Comparison of ENCODE assay signal across 22 cellular contexts in genomic region chr10:79586933-79587332, GRCh38. TPM values are rescaled to one million over a fixed set of nuclear protein-coding genes. Genes with fewer than 3 reads are reported as not detected.
DNase-seq lines count a peak whose midpoint lies in the region; TF ChIP-seq lines count a peak whose summit lies in the region.
"Had no signal": no experiment of that assay in that cellular context is flagged by ENCODE, and none has a peak within 500 bp of the region (broad histone marks: within the 10 kb centered on the region; RNA-seq: fewer than 3 reads in every experiment).

No MANE protein-coding gene starts in this region.

- no CpG with 5 or more reads among the region's 2 CpGs for WGBS in trophoblast cell (ENCODE audit: extremely low coverage, insufficient coverage, insufficient read length)

- H4K8ac ChIP-seq in trophoblast cell (ENCODE audit: low read depth, low read length) = no peak overlapping the region

- BruUV-seq in OCI-LY7 (replicated peaks; lab: Mats Ljungman, UMichigan) = no TSS peak

- H3K14ac ChIP-seq in trophoblast cell (ENCODE audit: low read length) = no peak overlapping the region

- H3K4me3 ChIP-seq in epithelial cell of esophagus (ENCODE audit: low read length) (no peak overlapping the region), trophoblast cell (ENCODE audit: low read depth, low read length) (no peak overlapping the region), OCI-LY7 (ENCODE audit: low read depth, low read length, poor library complexity, severe bottlenecking) (no peak overlapping the region)
- H3K4me3 ChIP-seq: A549, BLaER1, GM12878, HAP-1 had no signal

- no peaks in the 10 kb centered on the region for H4K20me1 ChIP-seq in OCI-LY7 (ENCODE audit: insufficient read depth, low read length)
- H4K20me1 ChIP-seq: BLaER1 had no signal

- H2AFZ ChIP-seq in trophoblast cell (ENCODE audit: insufficient read depth, low read length, poor library complexity) (no peak overlapping the region), OCI-LY7 (ENCODE audit: low read length) (no peak overlapping the region)

- H3K27ac ChIP-seq in trophoblast cell (ENCODE audit: low read depth, low read length) (no peak overlapping the region), OCI-LY7 (ENCODE audit: low read depth, low read length, poor library complexity, severe bottlenecking) (no peak overlapping the region)
- H3K27ac ChIP-seq: 22Rv1, A549, BLaER1, HL-60 had no signal

- no peaks in the 10 kb centered on the region for H3K27me3 ChIP-seq in trophoblast cell (ENCODE audit: insufficient read depth, low read length)
- H3K27me3 ChIP-seq: BLaER1 had no signal

- H3K4ac ChIP-seq in trophoblast cell (ENCODE audit: low read depth, low read length) = no peak overlapping the region

- H3K4me1 ChIP-seq in trophoblast cell (ENCODE audit: control insufficient read depth in 1 of 2, insufficient read depth in 2 of 2, low read length in 2 of 2) (no peaks in the 10 kb centered on the region), OCI-LY7 (ENCODE audit: insufficient read depth, low read length, poor library complexity, severe bottlenecking) (no peaks in the 10 kb centered on the region)
- H3K4me1 ChIP-seq: A549, BLaER1, HAP-1 had no signal

- H3K18ac ChIP-seq in trophoblast cell (ENCODE audit: low read length) = no peak overlapping the region

- H3K23ac ChIP-seq in trophoblast cell (ENCODE audit: low read length) = no peak overlapping the region

- H4K91ac ChIP-seq in trophoblast cell (ENCODE audit: low read depth, low read length) = no peak overlapping the region

- in situ Hi-C loops in GM13977 (cut with MboI; ENCODE audit: low pct_unique_long_range_greater_than_20kb, low sequenced_read_pairs, unreplicated experiment) = no loop called here

- no peak overlapping the region for H3K9ac ChIP-seq in trophoblast cell (ENCODE audit: low read length)
- H3K9ac ChIP-seq: BLaER1 had no signal

- no peak for TF ChIP-seq CTCF in epithelial cell of esophagus (IDR thresholded peaks at IDR 0.05; ENCODE audit: insufficient read depth, low read depth, low read length, missing control alignments)
- TF ChIP-seq CTCF in OCI-LY7 (conservative IDR thresholded peaks at IDR 0.05; ENCODE audit: low read length) = no peak
- TF ChIP-seq CTCF in GM13977 (IDR thresholded peaks at IDR 0.05; ENCODE audit: extremely low read depth, insufficient read depth, missing control alignments) = no peak

- POLR2A ChIA-PET in OCI-LY7 (lab: Charles Lee) = no interaction called here

- DNase-seq in DMS53 (lab: John Stamatoyannopoulos, UW) (peak; percentile 44), DMS53 treated with DMSO at 0.1 percent for 48 hours (lab: John Stamatoyannopoulos, UW; ENCODE audit: unreplicated experiment) (no peak), NCI-H510A (lab: John Stamatoyannopoulos, UW) (peak; percentile 17), epithelial cell of esophagus (ENCODE audit: low read depth) (peak; percentile 19), trophoblast cell (no peak), OCI-LY7 (ENCODE audit: low spot score) (no peak), GM13977 (ENCODE audit: low spot score) (no peak)
- DNase-seq: CD4-positive, alpha-beta memory T cell; DMS153; DND-41; EL had no signal

- H2BK12ac ChIP-seq in trophoblast cell (ENCODE audit: low read length) = no peak overlapping the region

- no peaks in the 10 kb centered on the region for H3K36me3 ChIP-seq in trophoblast cell (ENCODE audit: control insufficient read depth in 1 of 2, insufficient read depth in 2 of 2, low read length in 2 of 2)
- H3K36me3 ChIP-seq in OCI-LY7 (ENCODE audit: insufficient read depth, low read length) = no peaks in the 10 kb centered on the region
- H3K36me3 ChIP-seq: BLaER1, HAP-1 had no signal

- H3K9me2 ChIP-seq in OCI-LY7 (ENCODE audit: insufficient read depth, low read length) = no peaks in the 10 kb centered on the region

- CTCF ChIA-PET in OCI-LY7 (lab: Charles Lee; ENCODE audit: unreplicated experiment) = no interaction called here

- H2AK5ac ChIP-seq in trophoblast cell (ENCODE audit: low read length) = no peak overlapping the region

- intact Hi-C loops in OCI-LY7 (cut with micrococcal nuclease; ENCODE audit: unreplicated experiment) = no loop called here

- H3K4me2 ChIP-seq in trophoblast cell (ENCODE audit: low read length) = no peak overlapping the region
- no peak overlapping the region for H3K4me2 ChIP-seq in OCI-LY7 (ENCODE audit: low read length)
- H3K4me2 ChIP-seq: A549, BLaER1 had no signal

- H2BK120ac ChIP-seq in trophoblast cell (ENCODE audit: insufficient read depth, low read length, poor library complexity) = no peak overlapping the region

- H3K9me3 ChIP-seq in trophoblast cell (ENCODE audit: insufficient read depth, low read depth, low read length) (no peaks in the 10 kb centered on the region), OCI-LY7 (ENCODE audit: low read length) (no peaks in the 10 kb centered on the region)
- H3K9me3 ChIP-seq: A549, BLaER1, HAP-1 had no signal

- H3K79me2 ChIP-seq in trophoblast cell (ENCODE audit: control insufficient read depth, insufficient read depth, low read length, poor library complexity) (no peaks in the 10 kb centered on the region), OCI-LY7 (ENCODE audit: insufficient read depth, low read depth, low read length) (no peaks in the 10 kb centered on the region)

- H3K79me1 ChIP-seq in trophoblast cell (ENCODE audit: low read length) = no peaks in the 10 kb centered on the region

- H4K12ac ChIP-seq in trophoblast cell (ENCODE audit: low read depth, low read length) = peak overlapping the region; percentile 43

- no peak overlapping the region for H2BK5ac ChIP-seq in trophoblast cell (ENCODE audit: low read depth, low read length, poor library complexity)

RNA-seq across cellular contexts. Expression of gene SFTPA1, which starts 23.8 kb away (rescaled TPM):
- not detected in 2 replicates for polyA plus RNA-seq in trophoblast cell (2013)
- total RNA-seq in OCI-LY7 (2014; rRNA removed; shearing (Covaris generic)) = not detected in 2 replicates
- total RNA-seq in OCI-LY7 (2022) = not detected in 2 replicates
- total RNA-seq: CD4-positive, alpha-beta memory T cell; G401; H4; HT1080 had no signal
- polyA plus RNA-seq: A549; AG04450; CD14-positive monocyte; CD4-positive, alpha-beta memory T cell; GM12878 had no signal

RNA-seq across cellular contexts. Expression of gene SFTPA2, which starts 26.7 kb away (rescaled TPM):
- polyA plus RNA-seq in trophoblast cell (2013) = 0.04 and 0.05 TPM in 2 replicates
- not detected in 2 replicates for total RNA-seq in OCI-LY7 (2014; rRNA removed; shearing (Covaris generic))
- total RNA-seq in OCI-LY7 (2022) = not detected in 2 replicates
- total RNA-seq: CD4-positive, alpha-beta memory T cell; G401; H4; HT1080 had no signal
- polyA plus RNA-seq: A549; AG04450; CD14-positive monocyte; CD4-positive, alpha-beta memory T cell had no signal

Comparison
In these comparisons a context has a peak if more than half of its experiments do, and no peak if none do; other contexts are left out.
1. DNase-seq: peak in DMS53 (single experiment), NCI-H510A (single experiment) and epithelial cell of esophagus (single experiment); none in DMS53 treated with DMSO at 0.1 percent for 48 hours (single experiment), trophoblast cell (0 of 2), OCI-LY7 (single experiment) and GM13977 (single experiment).